Comparison of ENCODE assay signal across 8 cellular contexts in genomic region chr11:111918390-111919256, GRCh38. TPM values are rescaled to one million over a fixed set of nuclear protein-coding genes. Genes with fewer than 3 reads are reported as not detected.
A peak's percentile ranks its signal among the peaks of the same experiment; 100 is the strongest.
DNase-seq lines count a peak whose midpoint lies in the region; ATAC-seq and TF ChIP-seq lines count a peak whose summit lies in the region.

Gene C11orf52 (plus strand): TSS chr11:111918913. CDS start chr11:111918973, 60 bp downstream.

- peak within 1 kb of the TSS; percentile 95 for H3K27ac ChIP-seq in hepatocyte

- no peaks in the 10 kb centered on the region for H4K20me1 ChIP-seq in hepatocyte (ENCODE audit: insufficient read depth, poor library complexity, severe bottlenecking)

- H3K4me2 ChIP-seq in hepatocyte (peak within 1 kb of the TSS; percentile 80), skeletal muscle satellite cell (ENCODE audit: low read length) (peak within 1 kb of the TSS; percentile 78)

- DNase-seq in HuH-7 (ENCODE audit: low spot score), result peak; percentile 77
- no peak for DNase-seq in NT2/D1 (ENCODE audit: low read depth, low spot score)
- peak; percentile 90 for DNase-seq in hepatocyte (ENCODE audit: low spot score)
- DNase-seq in NCI-H446 (lab: John Stamatoyannopoulos, UW), result no peak
- no peak for DNase-seq in activated T-cell treated with anti-CD3 and anti-CD28 coated beads for 4 hours
- no peak for DNase-seq in T-helper 9 cell

- H3K9me3 ChIP-seq in NT2/D1 (ENCODE audit: insufficient read depth, low read length), result no peaks in the 10 kb centered on the region
- no peaks in the 10 kb centered on the region for H3K9me3 ChIP-seq in hepatocyte (ENCODE audit: low read depth)
- no peaks in the 10 kb centered on the region for H3K9me3 ChIP-seq in skeletal muscle satellite cell (replicated peaks; ENCODE audit: low read length)

- H3K79me2 ChIP-seq in hepatocyte, result peaks cover 20% of the 10 kb centered on the region

- H3K27me3 ChIP-seq in NT2/D1 (ENCODE audit: insufficient read depth, insufficient read length) (no peaks in the 10 kb centered on the region), hepatocyte (no peaks in the 10 kb centered on the region), skeletal muscle satellite cell (ENCODE audit: control insufficient read depth, insufficient read depth, low read length) (no peaks in the 10 kb centered on the region)

- H3K36me3 ChIP-seq in NT2/D1 (ENCODE audit: insufficient read depth, insufficient read length, low read length) (no peaks in the 10 kb centered on the region), hepatocyte (replicated peaks; ENCODE audit: insufficient read depth, low read depth) (no peaks in the 10 kb centered on the region), skeletal muscle satellite cell (ENCODE audit: insufficient read depth, low read length) (no peaks in the 10 kb centered on the region)

- H2AFZ ChIP-seq in hepatocyte, result peak within 1 kb of the TSS; percentile 87

- no peak for ATAC-seq in GM18519 (IDR thresholded peaks at IDR 0.05; ENCODE audit: low FRiP score, unreplicated experiment)

- 45% methylated on average over 19 of the region's 19 CpGs for WGBS in hepatocyte (ENCODE audit: low lambda C conversion rate, missing lambda C conversion rate)

- no peak for TF ChIP-seq CTCF in hepatocyte (IDR thresholded peaks at IDR 0.05; ENCODE audit: poor library complexity)

- H3K9ac ChIP-seq in NT2/D1 (ENCODE audit: insufficient read length, low read depth), result no peak within 1 kb of the TSS
- peak within 1 kb of the TSS; percentile 33 for H3K9ac ChIP-seq in skeletal muscle satellite cell (ENCODE audit: low read depth, low read length)

- H3K4me3 ChIP-seq in NT2/D1 (ENCODE audit: insufficient read length, low read depth) (peak within 1 kb of the TSS; percentile 24), hepatocyte (no peak within 1 kb of the TSS), skeletal muscle satellite cell (ENCODE audit: low read length) (peak within 1 kb of the TSS; percentile 50)

- H3K4me1 ChIP-seq in NT2/D1 (ENCODE audit: insufficient read depth, insufficient read length), result no peaks in the 10 kb centered on the region
- H3K4me1 ChIP-seq in hepatocyte (ENCODE audit: insufficient read depth), result peaks cover 28% of the 10 kb centered on the region
- H3K4me1 ChIP-seq in skeletal muscle satellite cell (ENCODE audit: control insufficient read depth, insufficient read depth, low read length), result peaks cover 39% of the 10 kb centered on the region

- no peaks in the 10 kb centered on the region for H3K9me2 ChIP-seq in hepatocyte (replicated peaks; ENCODE audit: insufficient read depth)

RNA-seq across cellular contexts. Expression of gene C11orf52, which starts in this region (rescaled TPM):
- total RNA-seq in hepatocyte, result 8.7 and 14.8 TPM in 2 replicates
- polyA plus RNA-seq in hepatocyte, result 21.1 and 23.7 TPM in 2 replicates
- not detected in 2 replicates for total RNA-seq in skeletal muscle satellite cell (2012; rRNA removed)

Comparison
In these comparisons a context has a peak if more than half of its experiments do, and no peak if none do; other contexts are left out.
1. DNase-seq: peak in HuH-7 (single experiment) and hepatocyte (single experiment); none in NT2/D1 (single experiment), NCI-H446 (0 of 2), activated T-cell treated with anti-CD3 and anti-CD28 coated beads for 4 hours (single experiment) and T-helper 9 cell (single experiment).